17 cellular contexts compared by ENCODE assay signal in genomic region chr6:94245395-94245794, GRCh38.
DNase-seq lines count a peak whose midpoint lies in the region; ATAC-seq and TF ChIP-seq lines count a peak whose summit lies in the region.
"Had no signal": no experiment of that assay in that cellular context is flagged by ENCODE, and none has a peak within 500 bp of the region (broad histone marks: within the 10 kb centered on the region; RNA-seq: fewer than 3 reads in every experiment).

No MANE protein-coding gene starts in this region.

- no peak overlapping the region for H2AFZ ChIP-seq in neural progenitor cell (replicated peaks)

- TF ChIP-seq CTCF in endodermal cell (conservative IDR thresholded peaks at IDR 0.05), result peak; percentile 40
- TF ChIP-seq CTCF in neural progenitor cell (IDR thresholded peaks at IDR 0.05), result no peak

- H3K36me3 Mint-ChIP-seq in endodermal cell (ENCODE audit: low read depth), result no peaks in the 10 kb centered on the region
- peaks cover 3% of the 10 kb centered on the region for H3K36me3 Mint-ChIP-seq in neural progenitor cell
- H3K36me3 Mint-ChIP-seq: CD4-positive, CD25-positive, alpha-beta regulatory T cell; CD8-positive, alpha-beta T cell had no signal

- H4K20me1 ChIP-seq in neural progenitor cell (ENCODE audit: low read depth), result no peaks in the 10 kb centered on the region
- H4K20me1 ChIP-seq: BLaER1 had no signal

- H3K27me3 ChIP-seq in endodermal cell (ENCODE audit: control insufficient read depth, insufficient read depth, low read length, poor library complexity, severe bottlenecking), result no peaks in the 10 kb centered on the region
- H3K27me3 ChIP-seq in neural progenitor cell, result no peaks in the 10 kb centered on the region
- H3K27me3 ChIP-seq: BLaER1 had no signal

- 91% methylated on average over 4 of the region's 4 CpGs; no CpG with 5 or more reads in 1 of the 2 experiments for WGBS in endodermal cell (ENCODE audit: insufficient coverage in 1 of 2, insufficient read length in 1 of 2), 2 experiments

- ATAC-seq in HG02623 (IDR thresholded peaks at IDR 0.05; ENCODE audit: unreplicated experiment), result no peak
- ATAC-seq: CD8-positive, alpha-beta T cell; HCT116 had no signal

- H3K4me3 ChIP-seq in endodermal cell (ENCODE audit: low read length) (no peak overlapping the region), neural progenitor cell (no peak overlapping the region)
- H3K4me3 ChIP-seq: BLaER1 had no signal

- H3K9me3 Mint-ChIP-seq in endodermal cell, result peaks cover 5% of the 10 kb centered on the region
- peaks cover 18% of the 10 kb centered on the region for H3K9me3 Mint-ChIP-seq in neural progenitor cell

- H3K27me3 Mint-ChIP-seq in endodermal cell (ENCODE audit: insufficient read depth) (no peaks in the 10 kb centered on the region), neural progenitor cell (ENCODE audit: insufficient read depth, low read depth) (peaks cover 3% of the 10 kb centered on the region)
- H3K27me3 Mint-ChIP-seq: B cell; CD4-positive, CD25-positive, alpha-beta regulatory T cell had no signal

- H3K9ac ChIP-seq in endodermal cell (ENCODE audit: extremely low read depth, low read length, poor library complexity, severe bottlenecking), result no peak overlapping the region
- H3K9ac ChIP-seq in neural progenitor cell, result no peak overlapping the region
- H3K9ac ChIP-seq: BLaER1 had no signal

- H3K27ac Mint-ChIP-seq in endodermal cell (no peak overlapping the region), neural progenitor cell (no peak overlapping the region)
- H3K27ac Mint-ChIP-seq: B cell; CD4-positive, CD25-positive, alpha-beta regulatory T cell; CD8-positive, alpha-beta T cell had no signal

- H3K36me3 ChIP-seq in endodermal cell (ENCODE audit: control insufficient read depth, insufficient read depth, low read length), result no peaks in the 10 kb centered on the region
- no peaks in the 10 kb centered on the region for H3K36me3 ChIP-seq in neural progenitor cell
- H3K36me3 ChIP-seq: BLaER1 had no signal

- H3K4me1 ChIP-seq in endodermal cell (ENCODE audit: control insufficient read depth, insufficient read depth, low read length) (no peaks in the 10 kb centered on the region), neural progenitor cell (peaks cover 9% of the 10 kb centered on the region)
- H3K4me1 ChIP-seq: BLaER1, Caco-2 had no signal

- H3K4me3 Mint-ChIP-seq in endodermal cell (no peak overlapping the region), neural progenitor cell (no peak overlapping the region)
- H3K4me3 Mint-ChIP-seq: B cell; CD4-positive, CD25-positive, alpha-beta regulatory T cell; CD8-positive, alpha-beta T cell had no signal

- H3K79me2 ChIP-seq in neural progenitor cell (ENCODE audit: low read depth), result no peaks in the 10 kb centered on the region

- no peak overlapping the region for H3K4me2 ChIP-seq in neural progenitor cell
- H3K4me2 ChIP-seq: BLaER1 had no signal

- H3F3A ChIP-seq in neural progenitor cell (ENCODE audit: low read depth), result no peaks in the 10 kb centered on the region

- no peaks in the 10 kb centered on the region for H3K4me1 Mint-ChIP-seq in endodermal cell
- H3K4me1 Mint-ChIP-seq in neural progenitor cell, result no peaks in the 10 kb centered on the region
- H3K4me1 Mint-ChIP-seq: B cell; CD4-positive, CD25-positive, alpha-beta regulatory T cell had no signal

- H3K9me3 ChIP-seq in endodermal cell (ENCODE audit: control insufficient read depth, low read length), result no peaks in the 10 kb centered on the region
- H3K9me3 ChIP-seq in neural progenitor cell (ENCODE audit: low read depth), result no peaks in the 10 kb centered on the region
- H3K9me3 ChIP-seq: BLaER1, Caco-2 had no signal

- no peak overlapping the region for H3K27ac ChIP-seq in endodermal cell (ENCODE audit: low read depth, low read length)
- H3K27ac ChIP-seq in neural progenitor cell, result no peak overlapping the region
- H3K27ac ChIP-seq: 22Rv1, BLaER1, C4-2B had no signal

- DNase-seq in NCI-H82 (lab: John Stamatoyannopoulos, UW), result peak; percentile 29
- DNase-seq in NCI-H82 treated with DMSO at 0.1 percent for 48 hours (lab: John Stamatoyannopoulos, UW; ENCODE audit: unreplicated experiment), result no peak
- DNase-seq in endodermal cell, result no peak
- peak; percentile 21 for DNase-seq in neural progenitor cell (ENCODE audit: low spot score)
- DNase-seq in stimulated activated CD4-positive, alpha-beta T cell treated with anti-CD3 and anti-CD28 coated beads, Interleukin-2, amount 100 ng/mL, for 48 hours, result no peak
- DNase-seq: Caco-2; CD4-positive, CD25-positive, alpha-beta regulatory T cell; CD8-positive, alpha-beta T cell; DMS153; DND-41; H7 had no signal

Comparison
In these comparisons a context has a peak if more than half of its experiments do, and no peak if none do; other contexts are left out.
1. DNase-seq: peak in NCI-H82 (single experiment) and neural progenitor cell (single experiment); none in NCI-H82 treated with DMSO at 0.1 percent for 48 hours (single experiment), endodermal cell (single experiment) and stimulated activated CD4-positive, alpha-beta T cell treated with anti-CD3 and anti-CD28 coated beads, Interleukin-2, amount 100 ng/mL, for 48 hours (0 of 2).